In genomic region chr3:32848215-32848614, GRCh38 we compare ENCODE assay signal across 23 cellular contexts. TPM values are rescaled to one million over a fixed set of nuclear protein-coding genes. Genes with fewer than 3 reads are reported as not detected.
A peak's percentile ranks its signal among the peaks of the same experiment; 100 is the strongest.
DNase-seq lines count a peak whose midpoint lies in the region; ATAC-seq, FAIRE-seq and TF ChIP-seq lines count a peak whose summit lies in the region.
"Had no signal": no experiment of that assay in that cellular context is flagged by ENCODE, and none has a peak within 500 bp of the region (broad histone marks: within the 10 kb centered on the region; RNA-seq: fewer than 3 reads in every experiment).

No MANE protein-coding gene starts in this region.

- peaks cover 2% of the 10 kb centered on the region for H3K27me3 Mint-ChIP-seq in activated T-cell treated with anti-CD3 and anti-CD28 coated beads, Interleukin-2, amount 50 U/mL, for 72 hours (ENCODE audit: low read depth)

- no peaks in the 10 kb centered on the region for H3K9me3 Mint-ChIP-seq in activated T-cell treated with anti-CD3 and anti-CD28 coated beads, Interleukin-2, amount 50 U/mL, for 72 hours
- H3K9me3 Mint-ChIP-seq: activated T-helper 2 cell treated with anti-CD3 and anti-CD28 coated beads, Interferon-gamma antibody, Interleukin-2, Interleukin-4, amounts not matched to agents 10 μg/mL and 5 μg/mL and 100 μg/mL, durations not matched to agents 14 hours and 24 hours and 36 hours; stimulated activated memory B cell treated with anti-CD40 and anti-IgM and Interleukin-4, amounts not matched to agents 10 μg/mL and 1 μg/mL and 100 μg/mL, for 72 hours had no signal

- no peaks in the 10 kb centered on the region for H3K36me3 ChIP-seq in KOPT-K1 (ENCODE audit: insufficient read depth, low read length)
- H3K36me3 ChIP-seq in adrenal gland (replicated peaks in 1 of 2), result no peaks in the 10 kb centered on the region
- H3K36me3 ChIP-seq in HepG2 (replicated peaks in 1 of 2; ENCODE audit: control insufficient read depth in 1 of 2, insufficient read depth in 2 of 2, low read length in 2 of 2), result peaks cover under 1 to 2% of the 10 kb centered on the region in 2 experiments; a peak in 2 of 5 replicates
- no peaks in the 10 kb centered on the region for H3K36me3 ChIP-seq in PC-9 (ENCODE audit: low read depth)
- H3K36me3 ChIP-seq: thyroid gland had no signal

- TF ChIP-seq EP300 in HepG2 (IDR thresholded peaks at IDR 0.05; ENCODE audit: low read depth in 2 of 2, low read length in 2 of 2), result no peak
- no peak for TF ChIP-seq EP300 in HepG2 (CRISPR knock-in tag; IDR thresholded peaks at IDR 0.05; ENCODE audit: borderline replicate concordance)

- in situ Hi-C loops in HepG2 (cut with HindIII; ENCODE audit: extremely low pct_ligation_motif_present, low pct_unique_long_range_greater_than_20kb), result no loop called here

- peak; percentile 16 for DNase-seq in A172 (ENCODE audit: low spot score)
- peak; percentile 27 to 73 (median 66) for DNase-seq in adrenal gland
- DNase-seq in HepG2 (ENCODE audit: low spot score), result no peak
- no peak for DNase-seq in activated T-cell treated with anti-CD3 and anti-CD28 coated beads, Interleukin-2, amount 50 U/mL, for 72 hours
- no peak for DNase-seq in activated gamma-delta T cell treated with Interleukin-2 at 50 U/mL for 16 hours
- no peak for DNase-seq in PC-9
- DNase-seq: amniotic stem cell; central memory CD4-positive, alpha-beta T cell; DMS53; NCI-H1048; NCI-H2081; thyroid gland had no signal

- no peak for TF ChIP-seq RAD21 in HepG2 (CRISPR knock-in tag; IDR thresholded peaks at IDR 0.05)

- 38 to 45% (median 42%) methylated on average over 4 of the region's 4 CpGs for WGBS in adrenal gland, 4 donors
- 37% methylated on average over 4 of the region's 4 CpGs for WGBS in HepG2 (ENCODE audit: low lambda C conversion rate)

- no peaks in the 10 kb centered on the region for H3F3A ChIP-seq in PC-9 (ENCODE audit: insufficient read depth, low read depth)

- peaks cover 0 to 5% of the 10 kb centered on the region in 2 donors for H3K4me1 ChIP-seq in adrenal gland (replicated peaks in 1 of 2)
- H3K4me1 ChIP-seq in HepG2 (ENCODE audit: insufficient read depth, low read length), result peaks cover 100% of the 10 kb centered on the region
- H3K4me1 ChIP-seq in PC-9 (replicated peaks; ENCODE audit: insufficient read depth), result peaks cover 17% of the 10 kb centered on the region

- no peak for FAIRE-seq in HepG2 (lab: Jason Lieb, UNC)
- FAIRE-seq: HTR-8/SVneo had no signal

- POLR2A ChIA-PET in HepG2 (lab: Yijun Ruan, JAX) (interaction anchor here (1.3 to 4.8 kb wide), 3 partner anchors 9 to 54 kb away, joined by 3 to 27 read pairs (median 3); no protein-coding TSS in a partner anchor), PC-9 (lab: Charles Lee; ENCODE audit: unreplicated experiment) (no interaction called here)

- H3K4me1 Mint-ChIP-seq in activated T-cell treated with anti-CD3 and anti-CD28 coated beads, Interleukin-2, amount 50 U/mL, for 72 hours (ENCODE audit: low read depth), result no peaks in the 10 kb centered on the region
- H3K4me1 Mint-ChIP-seq: stimulated activated memory B cell treated with anti-CD40 and anti-IgM and Interleukin-4, amounts not matched to agents 10 μg/mL and 1 μg/mL and 100 μg/mL, for 72 hours had no signal

- no peak overlapping the region for H3K27ac Mint-ChIP-seq in activated T-cell treated with anti-CD3 and anti-CD28 coated beads, Interleukin-2, amount 50 U/mL, for 72 hours
- H3K27ac Mint-ChIP-seq: activated T-helper 2 cell treated with anti-CD3 and anti-CD28 coated beads, Interferon-gamma antibody, Interleukin-2, Interleukin-4, amounts not matched to agents 10 μg/mL and 5 μg/mL and 100 μg/mL, durations not matched to agents 14 hours and 24 hours and 36 hours; stimulated activated memory B cell treated with anti-CD40 and anti-IgM and Interleukin-4, amounts not matched to agents 10 μg/mL and 1 μg/mL and 100 μg/mL, for 72 hours had no signal

- CTCF ChIA-PET in HepG2 (lab: Yijun Ruan, JAX; ENCODE audit: low intra/inter-chr PET ratio, low total read pairs), result no interaction called here
- CTCF ChIA-PET in PC-9 (lab: Charles Lee), result no interaction called here

- no peaks in the 10 kb centered on the region for H3K27me3 ChIP-seq in adrenal gland
- no peaks in the 10 kb centered on the region for H3K27me3 ChIP-seq in HepG2 (ENCODE audit: control insufficient read depth in 1 of 2, insufficient read depth in 2 of 2, low read length in 2 of 2)
- no peaks in the 10 kb centered on the region for H3K27me3 ChIP-seq in PC-9 (ENCODE audit: insufficient read depth, low read depth)
- H3K27me3 ChIP-seq: thyroid gland had no signal

- peak overlapping the region; percentile 64; the same call in 1 of the 2 replicates for H3K9ac ChIP-seq in HepG2 (ENCODE audit: insufficient read depth, low read depth, low read length)

- H3K27ac ChIP-seq in KOPT-K1 (ENCODE audit: low read depth, low read length, poor library complexity, severe bottlenecking), result peak overlapping the region; percentile 75
- no peak overlapping the region for H3K27ac ChIP-seq in adrenal gland
- H3K27ac ChIP-seq in HepG2 (ENCODE audit: extremely low read length, insufficient read depth, low read length), result peak overlapping the region; percentile 71
- H3K27ac ChIP-seq in PC-9, result no peak overlapping the region
- H3K27ac ChIP-seq: C4-2B, RWPE1, thyroid gland had no signal

- intact Hi-C loops in adrenal gland (cut with DNase I) (no loop called here), HepG2 (cut with micrococcal nuclease; ENCODE audit: unreplicated experiment) (no loop called here), PC-9 (cut with micrococcal nuclease; ENCODE audit: unreplicated experiment) (no loop called here)

- TF ChIP-seq POLR2A in adrenal gland (IDR thresholded peaks at IDR 0.05), result no peak
- TF ChIP-seq POLR2A in HepG2 (IDR thresholded peaks at IDR 0.05; ENCODE audit: insufficient read depth in 1 of 2, low read depth in 2 of 2, low read length in 2 of 2), result 0 out of 4 replicates have a peak, but pooled peaks of 1 of the 2 experiments have one; percentile 12

- H2AFZ ChIP-seq in HepG2 (ENCODE audit: low read length), result no peak overlapping the region
- H2AFZ ChIP-seq in PC-9, result no peak overlapping the region

- H3K4me2 ChIP-seq in HepG2 (ENCODE audit: low read depth, low read length) (peak overlapping the region; percentile 80), PC-9 (no peak overlapping the region)

- no peak overlapping the region for H3K4me3 ChIP-seq in adrenal gland
- peak overlapping the region in 1 of 3 experiments; percentile 36; a peak in 1 of 6 replicates for H3K4me3 ChIP-seq in HepG2 (replicated peaks in 1 of 3; ENCODE audit: insufficient read depth in 1 of 3, low read depth in 2 of 3, low read length in 3 of 3)
- no peak overlapping the region for H3K4me3 ChIP-seq in PC-9
- H3K4me3 ChIP-seq: thyroid gland had no signal

- no peaks in the 10 kb centered on the region for H3K9me3 ChIP-seq in KOPT-K1 (ENCODE audit: insufficient read depth, low read length, poor library complexity, severe bottlenecking)
- H3K9me3 ChIP-seq in adrenal gland (replicated peaks in 1 of 3), result no peaks in the 10 kb centered on the region
- H3K9me3 ChIP-seq in HepG2 (ENCODE audit: low read length), result no peaks in the 10 kb centered on the region
- H3K9me3 ChIP-seq in PC-9 (ENCODE audit: insufficient read depth, low read depth), result no peaks in the 10 kb centered on the region
- H3K9me3 ChIP-seq: thyroid gland had no signal

- no peaks in the 10 kb centered on the region for H3K9me2 ChIP-seq in PC-9 (ENCODE audit: insufficient read depth)

- no peak overlapping the region for H3K4me3 Mint-ChIP-seq in activated T-cell treated with anti-CD3 and anti-CD28 coated beads, Interleukin-2, amount 50 U/mL, for 72 hours
- H3K4me3 Mint-ChIP-seq: stimulated activated memory B cell treated with anti-CD40 and anti-IgM and Interleukin-4, amounts not matched to agents 10 μg/mL and 1 μg/mL and 100 μg/mL, for 72 hours had no signal

- H3K79me2 ChIP-seq in HepG2 (ENCODE audit: insufficient read depth, low read length) (peaks cover 96% of the 10 kb centered on the region), PC-9 (ENCODE audit: low read depth) (no peaks in the 10 kb centered on the region)

- H3K36me3 Mint-ChIP-seq in activated T-cell treated with anti-CD3 and anti-CD28 coated beads, Interleukin-2, amount 50 U/mL, for 72 hours (ENCODE audit: insufficient read depth in 2 of 2), result no peaks in the 10 kb centered on the region
- H3K36me3 Mint-ChIP-seq: stimulated activated memory B cell treated with anti-CD40 and anti-IgM and Interleukin-4, amounts not matched to agents 10 μg/mL and 1 μg/mL and 100 μg/mL, for 72 hours had no signal

- TF ChIP-seq CTCF in adrenal gland (IDR thresholded peaks at IDR 0.05) (no peak), HepG2 (CRISPR knock-in tag; IDR thresholded peaks at IDR 0.05) (no peak), PC-9 (conservative IDR thresholded peaks at IDR 0.05) (no peak)

- BruUV-seq in HepG2 (replicated peaks; lab: Mats Ljungman, UMichigan) (no TSS peak), PC-9 (replicated peaks; lab: Mats Ljungman, UMichigan) (no TSS peak)

- H4K20me1 ChIP-seq in HepG2 (ENCODE audit: insufficient read depth, low read length) (peaks cover 89% of the 10 kb centered on the region), PC-9 (ENCODE audit: insufficient read depth) (no peaks in the 10 kb centered on the region)

- no peak for ATAC-seq in HepG2
- no peak for ATAC-seq in activated T-cell treated with anti-CD3 and anti-CD28 coated beads, Interleukin-2, amount 50 U/mL, for 72 hours (replicated peaks in 1 of 2)
- no peak for ATAC-seq in GM21723 (IDR thresholded peaks at IDR 0.05; ENCODE audit: unreplicated experiment)
- ATAC-seq: activated CD4-positive, CD25-positive, alpha-beta regulatory T cell treated with anti-CD3 and anti-CD28 coated beads, Interleukin-2, amount 50 U/mL, for 24 hours; esophagus mucosa; stimulated activated memory B cell treated with anti-CD40 and anti-IgM and Interleukin-4, amounts not matched to agents 10 μg/mL and 1 μg/mL and 100 μg/mL, for 72 hours had no signal

RNA-seq across cellular contexts. Expression of gene TRIM71, which starts 30.4 kb away (rescaled TPM):
- total RNA-seq in A172 (2014; rRNA removed; shearing (Covaris generic)), result under 0.01 and 0.05 TPM in 2 replicates
- total RNA-seq in adrenal gland, result under 1 TPM in 3 of 8 donors, not detected in 5; 0.03 to 0.25 (median 0.23) TPM
- not detected for polyA plus RNA-seq in adrenal gland
- 76.9 and 111 TPM in 2 replicates for total RNA-seq in HepG2 (2016; rRNA removed; fragmentation: Illumina TruSeq; extraction: Trizol)
- total RNA-seq in HepG2 (2016; cell fraction: cytosol; rRNA removed; fragmentation: Illumina TruSeq; extraction: Trizol; ENCODE audit: low read depth), result 5.5 and 6.3 TPM in 2 replicates
- total RNA-seq in HepG2 (2016; cell fraction: insoluble cytoplasmic fraction; rRNA removed; fragmentation: Illumina TruSeq; extraction: Trizol), result 75.8 and 102 TPM in 2 replicates
- 29.5 and 33.3 TPM in 2 replicates for total RNA-seq in HepG2 (2016; cell fraction: membrane; rRNA removed; fragmentation: Illumina TruSeq; extraction: Trizol)
- 91.5 and 98.1 TPM in 2 replicates for total RNA-seq in HepG2 (2016; cell fraction: nucleus; rRNA removed; fragmentation: Illumina TruSeq; extraction: Trizol)
- polyA plus RNA-seq in HepG2 (2011; rRNA removed), result 21.1 and 21.7 TPM in 2 replicates
- 16.3 and 17.3 TPM in 2 replicates for polyA plus RNA-seq in HepG2 (2011; cell fraction: cytosol; rRNA removed)
- polyA plus RNA-seq in HepG2 (2011; cell fraction: nucleus; rRNA removed), result 25.8 and 29.4 TPM in 2 replicates
- 24.9 and 35.6 TPM in 2 replicates for polyA plus RNA-seq in HepG2 (2012)
- 1.8 and 1.9 TPM in 2 replicates for polyA plus RNA-seq in HepG2 (2016; cell fraction: cytosol; fragmentation: Illumina TruSeq; extraction: Trizol; ENCODE audit: low read depth)
- polyA plus RNA-seq in HepG2 (2016; cell fraction: insoluble cytoplasmic fraction; fragmentation: Illumina TruSeq; extraction: Trizol; ENCODE audit: low read depth), result 67.3 and 72.5 TPM in 2 replicates
- 7.2 and 8.7 TPM in 2 replicates for polyA plus RNA-seq in HepG2 (2016; cell fraction: membrane; fragmentation: Illumina TruSeq; extraction: Trizol; ENCODE audit: low read depth)
- polyA plus RNA-seq in HepG2 (2016; cell fraction: nucleus; fragmentation: Illumina TruSeq; extraction: Trizol; ENCODE audit: insufficient read depth, low read depth), result 86.2 and 92.8 TPM in 2 replicates
- polyA minus RNA-seq in HepG2 (2011; rRNA and poly(A)+ RNA removed; ENCODE audit: low replicate concordance), result 0.07 and 138 TPM in 2 replicates
- 80.8 and 84.9 TPM in 2 replicates for polyA minus RNA-seq in HepG2 (2011; cell fraction: cytosol; rRNA and poly(A)+ RNA removed)
- 96.2 and 97.6 TPM in 2 replicates for polyA minus RNA-seq in HepG2 (2011; cell fraction: nucleus; rRNA and poly(A)+ RNA removed)
- total RNA-seq in activated T-cell treated with anti-CD3 and anti-CD28 coated beads, Interleukin-2, amount 50 U/mL, for 72 hours, result under 1 TPM; 0.02 to 0.07 TPM
- not detected in 2 replicates for total RNA-seq in PC-9 (2021)
- total RNA-seq: esophagus mucosa, lung microvascular endothelial cell, NCI-H460 had no signal

Comparison
In these comparisons a context has a peak if more than half of its experiments do, and no peak if none do; other contexts are left out.
1. DNase-seq: peak in A172 (single experiment) and adrenal gland (7 of 7); none in HepG2 (single experiment), activated T-cell treated with anti-CD3 and anti-CD28 coated beads, Interleukin-2, amount 50 U/mL, for 72 hours (0 of 2), activated gamma-delta T cell treated with Interleukin-2 at 50 U/mL for 16 hours (single experiment) and PC-9 (0 of 2).
2. H3K27ac ChIP-seq: peak in KOPT-K1 (single experiment) and HepG2 (single experiment); none in adrenal gland (0 of 5) and PC-9 (single experiment).